8 cellular contexts compared by ENCODE assay signal in the genomic region with DNA sequence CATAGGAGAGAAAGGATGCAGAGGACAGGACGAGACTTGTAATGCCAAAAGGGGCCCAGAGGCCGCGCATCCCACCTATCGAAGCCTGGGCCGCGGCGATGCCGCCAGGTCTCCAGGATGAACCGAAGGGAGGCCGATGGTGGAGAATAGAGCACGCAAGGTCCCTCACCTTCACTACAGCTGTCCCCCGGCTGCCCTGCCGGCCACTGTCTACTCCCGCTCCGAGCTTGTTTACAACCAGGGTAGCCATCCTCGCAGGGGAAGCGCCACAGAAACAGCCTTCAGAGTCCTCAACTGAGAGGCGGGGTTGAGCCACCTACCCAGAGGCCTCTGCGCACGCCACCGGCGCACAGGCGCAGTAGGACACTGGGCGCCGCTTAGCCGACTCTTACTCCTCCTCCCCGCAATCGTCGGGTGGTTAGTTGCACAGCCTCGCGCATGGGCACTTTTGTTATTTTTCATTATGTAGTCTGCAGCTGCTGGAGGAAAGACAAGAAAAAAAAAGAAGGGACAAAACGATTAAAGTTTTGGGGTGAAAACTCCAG. TPM values are rescaled to one million over a fixed set of nuclear protein-coding genes. Genes with fewer than 3 reads are reported as not detected.
DNase-seq lines count a peak whose midpoint lies in the region; ATAC-seq and TF ChIP-seq lines count a peak whose summit lies in the region.

A gene (minus strand): TSS at position 309 of the 545 bp plus-strand sequence. CDS start 59 bp downstream, at position 250.

- H3K27ac ChIP-seq in colonic mucosa: peak within 1 kb of the TSS; percentile 81

- H3K36me3 Mint-ChIP-seq in activated CD4-positive, alpha-beta T cell treated with anti-CD3 and anti-CD28 coated beads for 36 hours (ENCODE audit: low read depth): peaks cover 3% of the 10 kb centered on the region

- no peaks in the 10 kb centered on the region; the same call in 1 of the 2 replicates for H3K36me3 ChIP-seq in BJ (ENCODE audit: control insufficient read depth, insufficient read depth, low read length)
- H3K36me3 ChIP-seq in colonic mucosa: no peaks in the 10 kb centered on the region

- POLR2A ChIA-PET in BJ (lab: Charles Lee): interaction anchor here (1.1 kb wide), 1 partner anchor 42 kb away, joined by 3 read pairs; no protein-coding TSS in a partner anchor
- POLR2A ChIA-PET in activated CD4-positive, alpha-beta T cell treated with anti-CD3 and anti-CD28 coated beads for 36 hours (lab: Charles Lee): interaction anchor here (0.9 kb wide), 1 partner anchor 13 kb away, joined by 4 read pairs; no protein-coding TSS in a partner anchor

- peak within 1 kb of the TSS; percentile 85 for H3K4me3 Mint-ChIP-seq in activated CD4-positive, alpha-beta T cell treated with anti-CD3 and anti-CD28 coated beads for 36 hours

- H3K4me1 Mint-ChIP-seq in activated CD4-positive, alpha-beta T cell treated with anti-CD3 and anti-CD28 coated beads for 36 hours: peaks cover 42% of the 10 kb centered on the region

- H3K4me1 ChIP-seq in colonic mucosa: peaks cover 18% of the 10 kb centered on the region

- intact Hi-C loops in activated CD4-positive, alpha-beta T cell treated with anti-CD3 and anti-CD28 coated beads for 36 hours (cut with DNase I, micrococcal nuclease): loop anchor here (1.0 to 10.0 kb wide), 8 partner anchors 61 to 855 kb away; a partner anchor contains a TSS
- intact Hi-C loops in colonic mucosa (cut with DNase I): loop anchor here (10.0 kb wide), 1 partner anchor 59 kb away; a partner anchor contains a TSS

- no peaks in the 10 kb centered on the region for H3K9me3 Mint-ChIP-seq in activated CD4-positive, alpha-beta T cell treated with anti-CD3 and anti-CD28 coated beads for 36 hours (ENCODE audit: low read depth)

- no peaks in the 10 kb centered on the region for H3K9me3 ChIP-seq in colonic mucosa

- H3K4me3 ChIP-seq in BJ (ENCODE audit: low read depth, low read length): peak within 1 kb of the TSS; percentile 79
- H3K4me3 ChIP-seq in colonic mucosa: peak within 1 kb of the TSS; percentile 75

- peak within 1 kb of the TSS; percentile 84 to 86 for H3K9ac ChIP-seq in colonic mucosa (ENCODE audit: low read depth in 2 of 2, low read length in 2 of 2)

- DNase-seq in BJ (ENCODE audit: low read depth) (peak; percentile 72), GM19240 (ENCODE audit: insufficient read length, low spot score) (peak; percentile 62), NCI-H524 (lab: John Stamatoyannopoulos, UW) (peak; percentile 88 to 91), colonic mucosa (peak; percentile 93), left lobe of liver (ENCODE audit: low spot score) (peak; percentile 94)
- peak; percentile 95 for DNase-seq in activated CD4-positive, alpha-beta T cell treated with anti-CD3 and anti-CD28 coated beads for 36 hours
- peak; percentile 86 to 91 for DNase-seq in stimulated activated CD4-positive, alpha-beta T cell treated with anti-CD3 and anti-CD28 coated beads, Interleukin-2, amount 100 ng/mL, for 24 hours

- TF ChIP-seq CTCF in BJ (IDR thresholded peaks at IDR 0.05; ENCODE audit: insufficient read depth, low read depth, low read length): peak; percentile 18
- TF ChIP-seq CTCF in colonic mucosa (IDR thresholded peaks at IDR 0.05): no peak

- H3K27ac Mint-ChIP-seq in activated CD4-positive, alpha-beta T cell treated with anti-CD3 and anti-CD28 coated beads for 36 hours: peak within 1 kb of the TSS; percentile 96

- CTCF ChIA-PET in BJ (lab: Yijun Ruan, JAX): interaction anchor here (0.9 kb wide), 1 partner anchor 120 kb away, joined by 3 read pairs; no protein-coding TSS in a partner anchor
- CTCF ChIA-PET in activated CD4-positive, alpha-beta T cell treated with anti-CD3 and anti-CD28 coated beads for 36 hours (lab: Charles Lee): interaction anchor here (0.6 to 1.4 kb wide), 6 partner anchors 12 to 97 kb away, joined by 3 to 7 read pairs (median 3); a partner anchor contains a TSS

- ATAC-seq in HG03457 (IDR thresholded peaks at IDR 0.05; ENCODE audit: unreplicated experiment) (peak; percentile 92), left lobe of liver (peak; percentile 95)
- ATAC-seq in activated CD4-positive, alpha-beta T cell treated with anti-CD3 and anti-CD28 coated beads for 36 hours: peak; percentile 98

- H3K27me3 Mint-ChIP-seq in activated CD4-positive, alpha-beta T cell treated with anti-CD3 and anti-CD28 coated beads for 36 hours: no peaks in the 10 kb centered on the region

- H3K27me3 ChIP-seq in BJ (ENCODE audit: control insufficient read depth, insufficient read depth, low read length): no peaks in the 10 kb centered on the region
- no peaks in the 10 kb centered on the region for H3K27me3 ChIP-seq in colonic mucosa

RNA-seq across cellular contexts. Expression of the gene that starts here (rescaled TPM):
- 15.2 and 16.0 TPM in 2 replicates for polyA plus RNA-seq in BJ (2011; rRNA removed)
- polyA minus RNA-seq in BJ (2011; rRNA and poly(A)+ RNA removed): 12.3 and 14.3 TPM in 2 replicates
- total RNA-seq in activated CD4-positive, alpha-beta T cell treated with anti-CD3 and anti-CD28 coated beads for 36 hours: 1 to 10 TPM; 3.5 to 6.0 TPM
- total RNA-seq in colonic mucosa: 1 to 10 TPM; 5.8 to 8.8 TPM
- total RNA-seq in left lobe of liver: 8.5 TPM

Comparison
In these comparisons a context has a peak if more than half of its experiments do, and no peak if none do; other contexts are left out.
1. Peak in every context shown above with its lines: DNase-seq, ATAC-seq, H3K4me3 ChIP-seq and H3K27ac ChIP-seq.